In the genomic region with DNA sequence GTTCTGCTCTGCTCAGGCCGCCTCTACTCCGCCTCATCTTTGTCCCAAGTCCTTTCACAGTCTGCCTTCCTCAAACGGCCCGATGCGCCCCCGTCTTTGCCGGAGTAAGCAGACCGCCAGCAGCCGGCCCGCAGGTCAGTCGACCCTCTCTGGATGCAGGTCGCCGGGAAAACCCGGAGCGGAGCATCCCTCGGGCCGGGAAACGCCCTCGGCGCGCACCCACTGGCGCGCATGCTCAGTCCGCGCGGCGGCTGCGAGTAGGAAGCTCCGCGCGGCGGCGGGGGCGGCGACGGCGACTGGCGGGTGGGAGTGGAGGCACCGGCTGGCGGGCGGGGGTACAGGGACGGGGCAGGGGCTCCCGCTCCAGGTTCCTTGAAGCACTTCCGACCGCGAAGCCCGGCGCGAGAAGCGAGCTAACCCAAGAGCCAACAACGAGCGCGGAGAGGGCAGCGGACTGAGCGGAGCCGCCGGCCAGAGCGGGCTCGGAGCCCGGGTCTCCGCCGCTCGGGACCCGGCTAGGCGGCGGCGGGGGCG, we compare ENCODE assay signal across 1 cellular context.
TF ChIP-seq lines count a peak whose summit lies in the region.

LRRC1 (plus strand) TSS at position 286 of the 534 bp plus-strand sequence. CDS start 252 bp downstream, outside the sequence.

TF ChIP-seq in HCT116, 20 proteins besides CTCF, POLR2A, EP300 and RAD21 (continued from another document):
- TF ChIP-seq ZFX (IDR thresholded peaks at IDR 0.05), result 0 out of 2 replicates have a peak, but pooled peaks have one; percentile 22
- no peak for TF ChIP-seq ZNF274 (IDR thresholded peaks at IDR 0.05; ENCODE audit: low read depth, low read length)
- no peak for TF ChIP-seq FOSL1 (IDR thresholded peaks at IDR 0.05; ENCODE audit: low read depth)
- no peak for TF ChIP-seq ZBTB33 (IDR thresholded peaks at IDR 0.05; ENCODE audit: extremely low read depth, insufficient replicate concordance, low read length)
- no peak for TF ChIP-seq EZH2phosphoT487 (IDR thresholded peaks at IDR 0.05; ENCODE audit: borderline replicate concordance)
- peak; percentile 54 for TF ChIP-seq TCF7L2 (IDR thresholded peaks at IDR 0.05; ENCODE audit: borderline replicate concordance, extremely low read depth, insufficient read depth, insufficient read length)
- TF ChIP-seq, protein P1, sequence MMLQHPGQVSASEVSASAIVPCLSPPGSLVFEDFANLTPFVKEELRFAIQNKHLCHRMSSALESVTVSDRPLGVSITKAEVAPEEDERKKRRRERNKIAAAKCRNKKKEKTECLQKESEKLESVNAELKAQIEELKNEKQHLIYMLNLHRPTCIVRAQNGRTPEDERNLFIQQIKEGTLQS (IDR thresholded peaks at IDR 0.05), result no peak
- TF ChIP-seq SIN3A (IDR thresholded peaks at IDR 0.05; ENCODE audit: low read depth), result no peak; the same call in 1 of the 2 replicates
- peak; percentile 96 for TF ChIP-seq EGR1 (IDR thresholded peaks at IDR 0.05; ENCODE audit: low read depth)
- peak; percentile 87 for TF ChIP-seq POLR2AphosphoS5 (IDR thresholded peaks at IDR 0.05; ENCODE audit: low read depth, low read length)
- TF ChIP-seq YY1 (IDR thresholded peaks at IDR 0.05; ENCODE audit: extremely low read depth, insufficient replicate concordance, low read depth, low read length), result peak; percentile 62
- TF ChIP-seq ELF1 (IDR thresholded peaks at IDR 0.05; ENCODE audit: borderline replicate concordance, low read depth), result no peak; the same call in none of the 2 replicates
